Comparison of ENCODE assay signal across 12 cellular contexts in genomic region chr5:150507283-150508020, GRCh38. TPM values are rescaled to one million over a fixed set of nuclear protein-coding genes. Genes with fewer than 3 reads are reported as not detected.
A peak's percentile ranks its signal among the peaks of the same experiment; 100 is the strongest.
DNase-seq lines count a peak whose midpoint lies in the region; ATAC-seq and TF ChIP-seq lines count a peak whose summit lies in the region.
"Had no signal": no experiment of that assay in that cellular context is flagged by ENCODE, and none has a peak within 500 bp of the region (broad histone marks: within the 10 kb centered on the region; RNA-seq: fewer than 3 reads in every experiment).

No MANE protein-coding gene starts in this region.

- no peaks in the 10 kb centered on the region for H3K27me3 Mint-ChIP-seq in type B pancreatic cell

- TF ChIP-seq CTCF in ovary (IDR thresholded peaks at IDR 0.05) (no peak), type B pancreatic cell (conservative IDR thresholded peaks at IDR 0.05) (no peak)

- H3K4me1 ChIP-seq in ovary (ENCODE audit: insufficient read depth): peaks cover 52% of the 10 kb centered on the region

- H3K4me3 ChIP-seq in ovary: no peak overlapping the region
- H3K4me3 ChIP-seq: GM12878 had no signal

- H3K27me3 ChIP-seq in ovary: no peaks in the 10 kb centered on the region

- intact Hi-C loops in ovary (cut with DNase I): no loop called here

- no peak for TF ChIP-seq POLR2A in ovary (IDR thresholded peaks at IDR 0.05)

- no peaks in the 10 kb centered on the region for H3K36me3 Mint-ChIP-seq in type B pancreatic cell

- no peaks in the 10 kb centered on the region for H3K9me3 Mint-ChIP-seq in type B pancreatic cell

- no peaks in the 10 kb centered on the region for H3K36me3 ChIP-seq in ovary

- 64 to 72% (median 64%) methylated on average over 8 of the region's 8 CpGs for WGBS in ovary, 3 donors

- ATAC-seq in HG03108 (IDR thresholded peaks at IDR 0.05; ENCODE audit: unreplicated experiment): no peak
- ATAC-seq: GM12878 had no signal

- H3K9me3 ChIP-seq in ovary: no peaks in the 10 kb centered on the region

- no peak for TF ChIP-seq EP300 in ovary (IDR thresholded peaks at IDR 0.05)

- peak overlapping the region; percentile 85 for H3K27ac Mint-ChIP-seq in type B pancreatic cell

- H3K4me1 Mint-ChIP-seq in type B pancreatic cell (ENCODE audit: unreplicated experiment): peaks cover 57% of the 10 kb centered on the region

- peak overlapping the region; percentile 25 for H3K4me3 Mint-ChIP-seq in type B pancreatic cell

- peak overlapping the region; percentile 7 to 44 for H3K27ac ChIP-seq in ovary
- H3K27ac ChIP-seq: 22Rv1 had no signal

- DNase-seq in DMS79 treated with DMSO at 0.1 percent for 48 hours (lab: John Stamatoyannopoulos, UW): peak; percentile 2
- DNase-seq in DMS79 (lab: John Stamatoyannopoulos, UW): no peak
- DNase-seq in glomerular visceral epithelial cell (ENCODE audit: extremely low spot score): peak; percentile 46
- DNase-seq in ovary: no peak
- no peak for DNase-seq in type B pancreatic cell (ENCODE audit: extremely low spot score, unreplicated experiment)
- no peak for DNase-seq in putamen (ENCODE audit: low spot score)
- DNase-seq in T-helper 2 cell: no peak
- DNase-seq: DMS 273 treated with DMSO at 0.1 percent for 48 hours, NCI-H2227 treated with DMSO at 0.1 percent for 48 hours had no signal

RNA-seq across cellular contexts. Expression of gene NDST1, which starts 0.5 kb away (rescaled TPM):
- total RNA-seq in ovary: 100 to 1,000 TPM in 3 of 7 donors, 10 to 100 TPM in 4; 31.0 to 139 (median 92.8) TPM
- polyA plus RNA-seq in ovary: 10 to 100 TPM; 31.8 to 44.1 TPM
- total RNA-seq in type B pancreatic cell (ENCODE audit: low replicate concordance): 96.5 and 101 TPM in 2 replicates

RNA-seq across cellular contexts. Expression of gene RPS14, which starts 57.9 kb away (rescaled TPM):
- 1,000 to 10,000 TPM; 2,727 to 9,295 (median 4,211) TPM for total RNA-seq in ovary
- 1,000 to 10,000 TPM; 2,234 to 8,183 TPM for polyA plus RNA-seq in ovary
- 2,469 and 2,543 TPM in 2 replicates for total RNA-seq in type B pancreatic cell (ENCODE audit: low replicate concordance)

Comparison
In these comparisons a context has a peak if more than half of its experiments do, and no peak if none do; other contexts are left out.
1. DNase-seq: peak in DMS79 treated with DMSO at 0.1 percent for 48 hours (single experiment) and glomerular visceral epithelial cell (single experiment); none in DMS79 (single experiment), ovary (0 of 5), type B pancreatic cell (single experiment), putamen (single experiment) and T-helper 2 cell (0 of 5).